Comparison of ENCODE assay signal across 8 cellular contexts in genomic region chr11:119093666-119093950, GRCh38. TPM values are rescaled to one million over a fixed set of nuclear protein-coding genes. Genes with fewer than 3 reads are reported as not detected.
DNase-seq lines count a peak whose midpoint lies in the region; ATAC-seq, FAIRE-seq and TF ChIP-seq lines count a peak whose summit lies in the region.

No MANE protein-coding gene starts in this region.

- peak overlapping the region; percentile 98 for H3K4me3 ChIP-seq in H7 (ENCODE audit: insufficient read depth, low read depth, low read length)
- H3K4me3 ChIP-seq in gastroesophageal sphincter = peak overlapping the region; percentile 60 to 86
- H3K4me3 ChIP-seq in skeletal muscle tissue (ENCODE audit: low read length in 3 of 3) = peak overlapping the region; percentile 77 to 88 (median 88)

- H3K9me3 ChIP-seq in gastroesophageal sphincter = no peaks in the 10 kb centered on the region
- no peaks in the 10 kb centered on the region for H3K9me3 ChIP-seq in skeletal muscle tissue (ENCODE audit: control insufficient read depth in 3 of 3, low read length in 3 of 3)

- no peaks in the 10 kb centered on the region for H3K27me3 Mint-ChIP-seq in WTC11 (ENCODE audit: low read depth)

- H3K36me3 ChIP-seq in H7 (replicated peaks; ENCODE audit: control insufficient read depth, insufficient read depth, low read length) = peaks cover 28% of the 10 kb centered on the region
- peaks cover 0 to 31% of the 10 kb centered on the region in 2 donors for H3K36me3 ChIP-seq in gastroesophageal sphincter
- H3K36me3 ChIP-seq in skeletal muscle tissue (ENCODE audit: control insufficient read depth in 3 of 3, insufficient read depth in 3 of 3, low read length in 3 of 3) = peaks cover 37 to 49% (median 48%) of the 10 kb centered on the region in 3 donors

- FAIRE-seq in D721Med (lab: Jason Lieb, UNC) = no peak

- peaks cover 23% of the 10 kb centered on the region for H3K4me1 Mint-ChIP-seq in WTC11

- H3K27ac ChIP-seq in gastroesophageal sphincter = peak overlapping the region; percentile 79 to 99 (median 96)
- peak overlapping the region; percentile 88 for H3K27ac ChIP-seq in skeletal muscle tissue (ENCODE audit: low read depth, low read length)

- WGBS in gastroesophageal sphincter (ENCODE audit: low coverage in 1 of 2), 2 donors = 0 to 5% methylated on average over 2 of the region's 2 CpGs

- H3K36me3 Mint-ChIP-seq in WTC11 = peaks cover 46% of the 10 kb centered on the region

- CTCF ChIA-PET in WTC11 (lab: Charles Lee) = no interaction called here

- peak overlapping the region; percentile 83 to 85 (median 84) for H3K9ac ChIP-seq in skeletal muscle tissue (ENCODE audit: low read depth in 1 of 3, low read length in 3 of 3)

- H3K4me3 Mint-ChIP-seq in WTC11 = peak overlapping the region; percentile 94

- ATAC-seq in WTC11 (no peak), gastroesophageal sphincter (no peak), HG03175 (IDR thresholded peaks at IDR 0.05; ENCODE audit: unreplicated experiment) (no peak), GM19452 (IDR thresholded peaks at IDR 0.05; ENCODE audit: unreplicated experiment) (no peak)

- no peaks in the 10 kb centered on the region for H3K27me3 ChIP-seq in H7 (ENCODE audit: control insufficient read depth, insufficient read depth, low read length)
- H3K27me3 ChIP-seq in gastroesophageal sphincter = no peaks in the 10 kb centered on the region
- no peaks in the 10 kb centered on the region for H3K27me3 ChIP-seq in skeletal muscle tissue (ENCODE audit: control insufficient read depth in 3 of 3, insufficient read depth in 3 of 3, low read length in 3 of 3)

- no peak for TF ChIP-seq POLR2A in gastroesophageal sphincter (IDR thresholded peaks at IDR 0.05)

- DNase-seq in H7 (no peak), WTC11 (ENCODE audit: low spot score) (no peak), D721Med (ENCODE audit: insufficient read length, low spot score) (no peak), hypothalamus (lab: John Stamatoyannopoulos, UW) (no peak)

- H3K4me1 ChIP-seq in gastroesophageal sphincter = peaks cover 0 to 31% (median 21%) of the 10 kb centered on the region in 3 donors
- H3K4me1 ChIP-seq in skeletal muscle tissue (ENCODE audit: control insufficient read depth in 3 of 3, insufficient read depth in 3 of 3, low read length in 3 of 3) = peaks cover 23 to 28% (median 25%) of the 10 kb centered on the region in 3 donors

- H3K27ac Mint-ChIP-seq in WTC11 = peak overlapping the region; percentile 79

- no peak for TF ChIP-seq EP300 in gastroesophageal sphincter (IDR thresholded peaks at IDR 0.05)

- H3K9me3 Mint-ChIP-seq in WTC11 = no peaks in the 10 kb centered on the region

- TF ChIP-seq CTCF in WTC11 (IDR thresholded peaks at IDR 0.05) (no peak), gastroesophageal sphincter (IDR thresholded peaks at IDR 0.05) (no peak), D721Med (IDR thresholded peaks at IDR 0.05; ENCODE audit: insufficient read depth, missing control alignments) (no peak)

- POLR2A ChIA-PET in WTC11 (lab: Charles Lee) = interaction anchor here (2.2 to 2.6 kb wide), 2 partner anchors 9 to 13 kb away, joined by 10 to 12 read pairs; partner anchors contain the start of genes C2CD2L and HMBS

TF ChIP-seq in WTC11, 78 proteins besides CTCF, POLR2A, EP300 and RAD21:
- TF ChIP-seq HMGA2 (CRISPR knock-in tag; IDR thresholded peaks at IDR 0.05) (no peak), ATF3 (CRISPR knock-in tag; conservative IDR thresholded peaks at IDR 0.05) (no peak), PRRX2 (CRISPR knock-in tag; IDR thresholded peaks at IDR 0.05) (no peak), KAT7 (CRISPR knock-in tag; IDR thresholded peaks at IDR 0.05; ENCODE audit: borderline replicate concordance) (no peak), SOX15 (CRISPR knock-in tag; IDR thresholded peaks at IDR 0.05) (no peak)

RNA-seq across cellular contexts. Expression of gene DPAGT1, which starts 8.0 kb away (rescaled TPM):
- 30.7 and 44.3 TPM in 2 replicates for total RNA-seq in H7 (2014; rRNA removed; shearing (Covaris generic))
- total RNA-seq in WTC11 (2021) = 59.6 to 64.6 TPM (median 63.5 TPM) in 3 replicates
- 10 to 100 TPM; 10.7 to 28.1 (median 21.4) TPM for total RNA-seq in gastroesophageal sphincter
- 8.4 TPM for total RNA-seq in skeletal muscle tissue

RNA-seq across cellular contexts. Expression of gene HMBS, which starts 8.9 kb away (rescaled TPM):
- 12.2 and 14.3 TPM in 2 replicates for total RNA-seq in H7 (2014; rRNA removed; shearing (Covaris generic))
- total RNA-seq in WTC11 (2021) = 55.4 to 64.4 TPM (median 62.3 TPM) in 3 replicates
- 10 to 100 TPM in 2 of 4 donors, 1 to 10 TPM in 2; 1.2 to 27.1 (median 9.8) TPM for total RNA-seq in gastroesophageal sphincter
- 6.8 TPM for total RNA-seq in skeletal muscle tissue

RNA-seq across cellular contexts. Expression of gene C2CD2L, which starts 13.5 kb away (rescaled TPM):
- total RNA-seq in H7 (2014; rRNA removed; shearing (Covaris generic)) = 4.8 and 7.0 TPM in 2 replicates
- 3.4 to 6.4 TPM (median 4.4 TPM) in 3 replicates for total RNA-seq in WTC11 (2021)
- total RNA-seq in gastroesophageal sphincter = 10 to 100 TPM in 1 of 4 donors, 1 to 10 TPM in 3; 3.4 to 13.3 (median 8.3) TPM
- 2.1 TPM for total RNA-seq in skeletal muscle tissue

RNA-seq across cellular contexts. Expression of gene VPS11, which starts 26.0 kb away (rescaled TPM):
- total RNA-seq in H7 (2014; rRNA removed; shearing (Covaris generic)) = 17.5 and 21.9 TPM in 2 replicates
- 17.2 to 20.2 TPM (median 18.4 TPM) in 3 replicates for total RNA-seq in WTC11 (2021)
- total RNA-seq in gastroesophageal sphincter = 10 to 100 TPM; 23.9 to 45.6 (median 35.8) TPM
- 21.4 TPM for total RNA-seq in skeletal muscle tissue

RNA-seq across cellular contexts. Expression of gene HINFP, which starts 27.8 kb away (rescaled TPM):
- total RNA-seq in H7 (2014; rRNA removed; shearing (Covaris generic)) = 21.2 and 33.2 TPM in 2 replicates
- total RNA-seq in WTC11 (2021) (34.0 to 37.1 TPM (median 35.4 TPM) in 3 replicates), gastroesophageal sphincter (10 to 100 TPM; 19.0 to 30.2 (median 23.3) TPM), skeletal muscle tissue (18.3 TPM)
